ENCODE assay signal across 10 cellular contexts in genomic region chr2:236562434-236562833, GRCh38. TPM values are rescaled to one million over a fixed set of nuclear protein-coding genes. Genes with fewer than 3 reads are reported as not detected.
DNase-seq lines count a peak whose midpoint lies in the region; ATAC-seq and TF ChIP-seq lines count a peak whose summit lies in the region.
"Had no signal": no experiment of that assay in that cellular context is flagged by ENCODE, and none has a peak within 500 bp of the region (broad histone marks: within the 10 kb centered on the region; RNA-seq: fewer than 3 reads in every experiment).

No MANE protein-coding gene starts in this region.

- TF ChIP-seq CTCF in BE2C (IDR thresholded peaks at IDR 0.05; ENCODE audit: low read depth, low read length) (peak; percentile 59), nephron progenitor cell (IDR thresholded peaks at IDR 0.05) (peak; percentile 50), natural killer cell (IDR thresholded peaks at IDR 0.05) (no peak)

- H3K27me3 Mint-ChIP-seq in nephron progenitor cell (ENCODE audit: low read depth, poor library complexity) (peaks cover 41% of the 10 kb centered on the region), natural killer cell (ENCODE audit: low read depth in 2 of 2) (no peaks in the 10 kb centered on the region)

- no peaks in the 10 kb centered on the region for H3K9me3 ChIP-seq in BE2C

- peaks cover 22% of the 10 kb centered on the region for H3K4me1 Mint-ChIP-seq in nephron progenitor cell
- H3K4me1 Mint-ChIP-seq in natural killer cell, result peaks cover 23 to 53% of the 10 kb centered on the region in 2 donors

- no peaks in the 10 kb centered on the region for H3K4me1 ChIP-seq in BE2C

- no peaks in the 10 kb centered on the region for H3K36me3 Mint-ChIP-seq in nephron progenitor cell (ENCODE audit: low read depth)
- H3K36me3 Mint-ChIP-seq in natural killer cell, result peaks cover 7% of the 10 kb centered on the region

- H3K4me3 ChIP-seq in BE2C (ENCODE audit: low read depth, low read length), result no peak overlapping the region

- H3K4me3 Mint-ChIP-seq in nephron progenitor cell, result no peak overlapping the region
- H3K4me3 Mint-ChIP-seq in natural killer cell, result no peak overlapping the region

- H3K27ac Mint-ChIP-seq in nephron progenitor cell (no peak overlapping the region), natural killer cell (no peak overlapping the region)

- peaks cover 14% of the 10 kb centered on the region for H3K9me3 Mint-ChIP-seq in nephron progenitor cell
- no peaks in the 10 kb centered on the region for H3K9me3 Mint-ChIP-seq in natural killer cell

- H3K27me3 ChIP-seq in BE2C, result peaks cover 34% of the 10 kb centered on the region

- H3K36me3 ChIP-seq in BE2C, result no peaks in the 10 kb centered on the region

- intact Hi-C loops in natural killer cell (cut with micrococcal nuclease) (no loop called here), left colon (cut with DNase I, micrococcal nuclease) (loop anchor here in 1 of 2 donors (10.0 kb wide), 1 partner anchor 208 kb away; no protein-coding TSS in a partner anchor)

- ATAC-seq in natural killer cell (no peak), left colon (no peak)

- DNase-seq in BE2C (no peak), LHCN-M2 (ENCODE audit: low read depth) (peak; percentile 2), dermis microvascular lymphatic vessel endothelial cell (ENCODE audit: low read depth in 2 of 2) (peak; percentile 14 to 33), nephron progenitor cell (no peak), natural killer cell (no peak), left colon (no peak), CD1c-positive myeloid dendritic cell (ENCODE audit: extremely low spot score) (no peak)
- no peak for DNase-seq in activated CD8-positive, alpha-beta memory T cell treated with anti-CD3 and anti-CD28 coated beads, Interleukin-2, amount 50 U/mL, for 48 hours
- DNase-seq: activated T-cell treated with anti-CD3 and anti-CD28 coated beads, Interleukin-2, amount 50 U/mL, for 1 hour; foreskin melanocyte had no signal

RNA-seq across cellular contexts. Expression of gene ACKR3, which starts 7.2 kb away (rescaled TPM):
- 0.20 TPM for polyA plus RNA-seq in BE2C (2012; ENCODE audit: insufficient read depth, insufficient read length, low read depth)
- total RNA-seq in LHCN-M2 (2014; rRNA removed), result not detected in 2 replicates
- polyA plus RNA-seq in LHCN-M2 (2012), result 1.6 TPM
- 6.8 and 20.7 TPM in 2 replicates for total RNA-seq in dermis microvascular lymphatic vessel endothelial cell
- 1 to 10 TPM; 4.4 to 5.5 (median 4.6) TPM for total RNA-seq in natural killer cell
- 10 to 100 TPM in 1 of 2 donors, 1 to 10 TPM in 1; 8.5 to 11.3 TPM for total RNA-seq in left colon

Comparison
In these comparisons a context has a peak if more than half of its experiments do, and no peak if none do; other contexts are left out.
1. DNase-seq: peak in LHCN-M2 (single experiment) and dermis microvascular lymphatic vessel endothelial cell (2 of 2); none in BE2C (single experiment), nephron progenitor cell (single experiment), activated CD8-positive, alpha-beta memory T cell treated with anti-CD3 and anti-CD28 coated beads, Interleukin-2, amount 50 U/mL, for 48 hours (single experiment), natural killer cell (single experiment), left colon (0 of 2) and CD1c-positive myeloid dendritic cell (single experiment).